ENCODE assay signal across 10 cellular contexts in the genomic region with DNA sequence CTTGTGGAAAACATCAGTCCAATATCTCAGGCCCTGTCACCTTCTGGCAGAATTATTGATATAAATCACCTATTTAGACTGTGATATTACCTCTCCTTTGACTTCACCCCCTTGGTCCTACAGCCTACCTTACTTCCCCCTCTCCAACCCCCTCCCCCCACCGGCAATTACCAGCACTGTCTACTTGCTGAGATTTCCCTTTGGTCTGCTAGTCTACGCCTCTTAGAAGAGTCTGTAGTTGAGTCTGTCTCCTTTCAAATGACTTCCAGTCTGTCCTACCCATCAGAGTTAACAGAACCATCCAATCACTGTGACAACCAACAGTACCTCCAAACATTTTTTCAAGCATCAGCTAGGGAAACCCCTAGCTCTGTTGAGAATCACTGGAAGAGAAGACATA. TPM values are rescaled to one million over a fixed set of nuclear protein-coding genes. Genes with fewer than 3 reads are reported as not detected.
DNase-seq lines count a peak whose midpoint lies in the region; ATAC-seq, FAIRE-seq and TF ChIP-seq lines count a peak whose summit lies in the region.
"Had no signal": no experiment of that assay in that cellular context is flagged by ENCODE, and none has a peak within 500 bp of the region (broad histone marks: within the 10 kb centered on the region; RNA-seq: fewer than 3 reads in every experiment).

No MANE protein-coding gene starts in this region.

- H3K4me2 ChIP-seq in KMS-11, result peak overlapping the region; percentile 98
- H3K4me2 ChIP-seq in astrocyte (ENCODE audit: low read length), result no peak overlapping the region
- no peak overlapping the region for H3K4me2 ChIP-seq in neural progenitor cell

- H3K36me3 ChIP-seq in Caco-2 (ENCODE audit: control insufficient read depth, insufficient read depth, low read length) (no peaks in the 10 kb centered on the region), KMS-11 (ENCODE audit: insufficient read depth) (no peaks in the 10 kb centered on the region), astrocyte (ENCODE audit: insufficient read depth, low read length) (no peaks in the 10 kb centered on the region), neural progenitor cell (no peaks in the 10 kb centered on the region)

- H3K27ac Mint-ChIP-seq in Caco-2 (ENCODE audit: unreplicated experiment) (peak overlapping the region; percentile 39), astrocyte (ENCODE audit: unreplicated experiment) (no peak overlapping the region), neural progenitor cell (no peak overlapping the region)

- peaks cover 22% of the 10 kb centered on the region for H3K4me1 ChIP-seq in Caco-2
- H3K4me1 ChIP-seq in KMS-11 (ENCODE audit: low read depth, poor library complexity, severe bottlenecking), result peaks cover 67% of the 10 kb centered on the region
- peaks cover 10% of the 10 kb centered on the region for H3K4me1 ChIP-seq in astrocyte (ENCODE audit: insufficient read depth, low read length)
- peaks cover 6% of the 10 kb centered on the region for H3K4me1 ChIP-seq in neural progenitor cell

- no TSS peak for BruUV-seq in Caco-2 (replicated peaks; lab: Mats Ljungman, UMichigan)

- H3K9me3 ChIP-seq in Caco-2 (no peaks in the 10 kb centered on the region), astrocyte (ENCODE audit: insufficient read depth, low read depth, low read length) (no peaks in the 10 kb centered on the region), neural progenitor cell (ENCODE audit: low read depth) (no peaks in the 10 kb centered on the region)

- H3K9ac ChIP-seq in KMS-11 (peak overlapping the region; percentile 49; the same call in 1 of the 2 replicates), astrocyte (ENCODE audit: low read length) (no peak overlapping the region), neural progenitor cell (no peak overlapping the region)

- H3K9me3 Mint-ChIP-seq in Caco-2 (ENCODE audit: unreplicated experiment), result no peaks in the 10 kb centered on the region
- peaks cover 1% of the 10 kb centered on the region for H3K9me3 Mint-ChIP-seq in astrocyte (ENCODE audit: unreplicated experiment)
- peaks cover 4% of the 10 kb centered on the region for H3K9me3 Mint-ChIP-seq in neural progenitor cell
- H3K9me3 Mint-ChIP-seq: naive B cell had no signal

- POLR2A ChIA-PET in Caco-2 (lab: Charles Lee), result no interaction called here

- peak overlapping the region; percentile 90 for H3K27ac ChIP-seq in KMS-11
- peak overlapping the region; percentile 21 for H3K27ac ChIP-seq in astrocyte (ENCODE audit: low read depth, low read length)
- H3K27ac ChIP-seq in neural progenitor cell, result no peak overlapping the region

- H3K36me3 Mint-ChIP-seq in Caco-2 (ENCODE audit: insufficient read depth, unreplicated experiment) (no peaks in the 10 kb centered on the region), astrocyte (ENCODE audit: low read depth, unreplicated experiment) (no peaks in the 10 kb centered on the region), neural progenitor cell (no peaks in the 10 kb centered on the region)
- H3K36me3 Mint-ChIP-seq: naive B cell had no signal

- no peaks in the 10 kb centered on the region for H3K27me3 Mint-ChIP-seq in Caco-2 (ENCODE audit: insufficient read depth, unreplicated experiment)
- no peaks in the 10 kb centered on the region for H3K27me3 Mint-ChIP-seq in astrocyte (ENCODE audit: low read depth, unreplicated experiment)
- no peaks in the 10 kb centered on the region for H3K27me3 Mint-ChIP-seq in neural progenitor cell (ENCODE audit: insufficient read depth, low read depth)
- H3K27me3 Mint-ChIP-seq: naive B cell had no signal

- no peaks in the 10 kb centered on the region for H4K20me1 ChIP-seq in KMS-11 (ENCODE audit: insufficient read depth)
- H4K20me1 ChIP-seq in astrocyte (ENCODE audit: insufficient read depth, low read length), result peaks cover 7% of the 10 kb centered on the region
- H4K20me1 ChIP-seq in neural progenitor cell (ENCODE audit: low read depth), result peaks cover 3% of the 10 kb centered on the region

- DNase-seq in Caco-2, result no peak
- DNase-seq in astrocyte (ENCODE audit: low read depth), result no peak
- no peak for DNase-seq in neural progenitor cell (ENCODE audit: low spot score)
- DNase-seq in sciatic nerve (ENCODE audit: low spot score), result no peak
- DNase-seq in NCI-H1105 treated with DMSO at 0.1 percent for 48 hours (lab: John Stamatoyannopoulos, UW), result no peak
- DNase-seq: DMS 273 treated with DMSO at 0.1 percent for 48 hours, naive B cell, NCI-H1694 had no signal

- H3K4me3 Mint-ChIP-seq in Caco-2 (ENCODE audit: unreplicated experiment) (no peak overlapping the region), astrocyte (ENCODE audit: unreplicated experiment) (no peak overlapping the region), neural progenitor cell (no peak overlapping the region)
- H3K4me3 Mint-ChIP-seq: naive B cell had no signal

- H3K4me3 ChIP-seq in Caco-2 (ENCODE audit: low read depth, low read length) (no peak overlapping the region), KMS-11 (IDR thresholded peaks at IDR 0.05; ENCODE audit: insufficient read depth, low read depth, low read length) (peak overlapping the region; percentile 40), astrocyte (ENCODE audit: insufficient read depth, low read depth, low read length) (no peak overlapping the region), neural progenitor cell (no peak overlapping the region)

- H3K4me1 Mint-ChIP-seq in Caco-2 (ENCODE audit: low read depth, unreplicated experiment) (no peaks in the 10 kb centered on the region), astrocyte (ENCODE audit: low read depth, unreplicated experiment) (peaks cover 4% of the 10 kb centered on the region), neural progenitor cell (peaks cover 3% of the 10 kb centered on the region)

- peak overlapping the region; percentile 85 for H2AFZ ChIP-seq in KMS-11 (ENCODE audit: low read depth)
- H2AFZ ChIP-seq in astrocyte (ENCODE audit: low read depth, low read length), result no peak overlapping the region
- H2AFZ ChIP-seq in neural progenitor cell (replicated peaks), result peak overlapping the region; percentile 77

- peaks cover 18% of the 10 kb centered on the region for H3K79me2 ChIP-seq in KMS-11 (ENCODE audit: insufficient read depth, low read depth)
- peaks cover 18% of the 10 kb centered on the region for H3K79me2 ChIP-seq in astrocyte (ENCODE audit: insufficient read depth, low read length)
- peaks cover 20% of the 10 kb centered on the region for H3K79me2 ChIP-seq in neural progenitor cell (ENCODE audit: low read depth)

- no peak for FAIRE-seq in astrocyte (lab: Jason Lieb, UNC)

- TF ChIP-seq CTCF in Caco-2 (IDR thresholded peaks at IDR 0.05; ENCODE audit: insufficient read depth in 1 of 2, low read depth in 1 of 2, low read length in 1 of 2, severe bottlenecking in 1 of 2, unreplicated experiment in 1 of 2) (no peak), KMS-11 (conservative IDR thresholded peaks at IDR 0.05; ENCODE audit: low read depth, low read length) (no peak), astrocyte (IDR thresholded peaks at IDR 0.05; ENCODE audit: insufficient read depth, low read depth, low read length) (no peak), neural progenitor cell (IDR thresholded peaks at IDR 0.05) (no peak)

- no peak for ATAC-seq in HG03521 (IDR thresholded peaks at IDR 0.05; ENCODE audit: unreplicated experiment)
- ATAC-seq in sciatic nerve, result no peak

- H3F3A ChIP-seq in neural progenitor cell (ENCODE audit: low read depth), result no peaks in the 10 kb centered on the region

- CTCF ChIA-PET in Caco-2 (lab: Charles Lee), result interaction anchor here (0.8 to 1.0 kb wide), 2 partner anchors 78 to 104 kb away, joined by 3 read pairs; a partner anchor contains a TSS

- intact Hi-C loops in Caco-2 (cut with micrococcal nuclease; ENCODE audit: unreplicated experiment), result no loop called here
- intact Hi-C loops in sciatic nerve (cut with DNase I), result no loop called here

- no peaks in the 10 kb centered on the region for H3K27me3 ChIP-seq in Caco-2 (replicated peaks; ENCODE audit: control insufficient read depth, insufficient read depth, low read length)
- H3K27me3 ChIP-seq in KMS-11 (ENCODE audit: insufficient read depth, low read depth), result no peaks in the 10 kb centered on the region
- no peaks in the 10 kb centered on the region for H3K27me3 ChIP-seq in astrocyte (ENCODE audit: insufficient read depth, low read length)
- H3K27me3 ChIP-seq in neural progenitor cell, result no peaks in the 10 kb centered on the region

RNA-seq across cellular contexts. Expression of a gene that starts 3.0 kb away (rescaled TPM):
- total RNA-seq in Caco-2 (2022), result 39.2 and 49.4 TPM in 2 replicates
- 31.7 and 32.8 TPM in 2 replicates for total RNA-seq in astrocyte
- 61.3 and 100 TPM in 2 replicates for total RNA-seq in neural progenitor cell (ENCODE audit: low replicate concordance)
- total RNA-seq in sciatic nerve, result 40.3 TPM

RNA-seq across cellular contexts. Expression of a gene that starts 16.2 kb away (rescaled TPM):
- total RNA-seq in Caco-2 (2022) (2.2 and 4.7 TPM in 2 replicates), astrocyte (3.1 and 3.6 TPM in 2 replicates), neural progenitor cell (ENCODE audit: low replicate concordance) (5.0 and 12.0 TPM in 2 replicates), sciatic nerve (30.3 TPM)
